8 cellular contexts compared by ENCODE assay signal in genomic region chr17:66906321-66907278, GRCh38. TPM values are rescaled to one million over a fixed set of nuclear protein-coding genes. Genes with fewer than 3 reads are reported as not detected.
A peak's percentile ranks its signal among the peaks of the same experiment; 100 is the strongest.
DNase-seq lines count a peak whose midpoint lies in the region; ATAC-seq and TF ChIP-seq lines count a peak whose summit lies in the region.

No MANE protein-coding gene starts in this region.

- no peak for TF ChIP-seq POLR2A in ovary (IDR thresholded peaks at IDR 0.05)
- no peak for TF ChIP-seq POLR2A in GM18505 (IDR thresholded peaks at IDR 0.05; ENCODE audit: borderline replicate concordance, extremely low read depth, insufficient read depth, insufficient read length)

- TF ChIP-seq EP300 in ovary (IDR thresholded peaks at IDR 0.05), result no peak

- 43 to 47% (median 44%) methylated on average over 20 of the region's 20 CpGs for WGBS in ovary, 3 donors

- H3K4me3 ChIP-seq in SJSA1, result no peak overlapping the region
- H3K4me3 ChIP-seq in ovary, result no peak overlapping the region

- DNase-seq in GM10248 (ENCODE audit: extremely low spot score) (peak; percentile 76), NAMALWA (ENCODE audit: low spot score) (peak; percentile 88), SJSA1 (ENCODE audit: low read depth in 1 of 2, low spot score in 2 of 2) (peak; percentile 69 to 90), globus pallidus (ENCODE audit: low spot score) (peak; percentile 73), ovary (peak; percentile 79 to 87 (median 81)), type B pancreatic cell (ENCODE audit: extremely low spot score, unreplicated experiment) (peak; percentile 77)
- peak; percentile 68 for DNase-seq in activated naive CD4-positive, alpha-beta T cell treated with Interleukin-2 at 50 U/mL for 16 hours

- no peak for ATAC-seq in GM18505 (IDR thresholded peaks at IDR 0.05; ENCODE audit: unreplicated experiment)

- TF ChIP-seq CTCF in GM10248 (IDR thresholded peaks at IDR 0.05; ENCODE audit: control extremely low read depth, extremely low read depth, low read depth, missing control alignments) (peak; percentile 78), ovary (IDR thresholded peaks at IDR 0.05) (peak; percentile 52 to 75 (median 58)), type B pancreatic cell (conservative IDR thresholded peaks at IDR 0.05) (peak; percentile 93)

- H3K27me3 ChIP-seq in SJSA1 (replicated peaks) (no peaks in the 10 kb centered on the region), ovary (no peaks in the 10 kb centered on the region)

- H3K4me3 Mint-ChIP-seq in type B pancreatic cell, result no peak overlapping the region

- peaks cover 28% of the 10 kb centered on the region for H3K4me1 Mint-ChIP-seq in type B pancreatic cell (ENCODE audit: unreplicated experiment)

- H3K9me3 ChIP-seq in SJSA1 (replicated peaks), result no peaks in the 10 kb centered on the region
- H3K9me3 ChIP-seq in ovary, result no peaks in the 10 kb centered on the region

- no peak overlapping the region for H3K27ac Mint-ChIP-seq in type B pancreatic cell

- no peaks in the 10 kb centered on the region for H3K36me3 Mint-ChIP-seq in type B pancreatic cell

- H3K27ac ChIP-seq in SJSA1 (no peak overlapping the region), ovary (no peak overlapping the region)

- H3K36me3 ChIP-seq in SJSA1 (no peaks in the 10 kb centered on the region), ovary (no peaks in the 10 kb centered on the region)

- intact Hi-C loops in ovary (cut with DNase I), result loop anchor here (5.0 to 10.0 kb wide), 5 partner anchors 174 to 652 kb away; no protein-coding TSS in a partner anchor

- POLR2A ChIA-PET in GM10248 (lab: Yijun Ruan, JAX), result no interaction called here

- H3K4me1 ChIP-seq in SJSA1 (replicated peaks) (peaks cover 28% of the 10 kb centered on the region), ovary (ENCODE audit: insufficient read depth) (peaks cover 7% of the 10 kb centered on the region)

- H3K9me3 Mint-ChIP-seq in type B pancreatic cell, result no peaks in the 10 kb centered on the region

- CTCF ChIA-PET in GM10248 (lab: Yijun Ruan, JAX), result interaction anchor here (0.7 to 2.2 kb wide), 5 partner anchors 10 to 189 kb away, joined by 3 to 7 read pairs (median 4); no protein-coding TSS in a partner anchor

- peaks cover 10% of the 10 kb centered on the region for H3K27me3 Mint-ChIP-seq in type B pancreatic cell

RNA-seq across cellular contexts. Expression of gene CACNG4, which starts 57.9 kb away (rescaled TPM):
- total RNA-seq in SJSA1 (2014; rRNA removed; shearing (Covaris generic)), result 16.4 and 32.0 TPM in 2 replicates
- 1 to 10 TPM in 1 of 7 donors, under 1 TPM in 4, not detected in 2; 0.15 to 4.9 (median 0.22) TPM for total RNA-seq in ovary
- under 1 TPM; 0.02 to 0.22 TPM for polyA plus RNA-seq in ovary
- 27.5 and 32.1 TPM in 2 replicates for total RNA-seq in type B pancreatic cell (ENCODE audit: low replicate concordance)
